23 cellular contexts compared by ENCODE assay signal in the genomic region with DNA sequence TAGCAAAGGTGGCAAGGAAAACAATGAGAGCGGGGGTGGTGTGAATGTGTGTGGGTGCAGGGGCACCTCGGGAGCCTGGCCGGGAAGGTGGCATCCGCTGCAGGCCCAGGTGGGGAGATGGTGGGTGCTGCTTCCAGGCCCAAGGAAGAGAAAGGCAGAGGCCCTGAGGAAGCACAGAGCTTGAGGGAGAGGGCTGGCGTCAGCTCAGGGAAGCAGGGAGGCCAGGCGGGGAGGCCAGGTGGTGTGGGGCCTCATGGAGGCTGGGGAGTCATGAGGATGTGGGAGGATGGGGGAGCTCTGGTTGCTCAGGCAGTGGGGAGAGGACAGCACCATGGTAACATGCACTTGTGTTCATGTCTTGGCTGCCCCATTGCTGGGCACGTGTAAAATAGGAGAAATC. TPM values are rescaled to one million over a fixed set of nuclear protein-coding genes. Genes with fewer than 3 reads are reported as not detected.
DNase-seq lines count a peak whose midpoint lies in the region; ATAC-seq and TF ChIP-seq lines count a peak whose summit lies in the region.
"Had no signal": no experiment of that assay in that cellular context is flagged by ENCODE, and none has a peak within 500 bp of the region (broad histone marks: within the 10 kb centered on the region; RNA-seq: fewer than 3 reads in every experiment).

No MANE protein-coding gene starts in this region.

- H4K8ac ChIP-seq in neuronal stem cell (ENCODE audit: low read depth, low read length), result no peak overlapping the region

- no peaks in the 10 kb centered on the region for H3K27me3 ChIP-seq in neuronal stem cell (ENCODE audit: control insufficient read depth in 3 of 3, insufficient read depth in 3 of 3, low read depth in 1 of 3, low read length in 3 of 3)
- H3K27me3 ChIP-seq: SJCRH30 had no signal

- H3K36me3 ChIP-seq in neuronal stem cell (replicated peaks in 1 of 2; ENCODE audit: control insufficient read depth in 2 of 2, insufficient read depth in 2 of 2, low read length in 2 of 2), result no peaks in the 10 kb centered on the region
- H3K36me3 ChIP-seq: BLaER1 treated with 17β-estradiol and CSF1 and Interleukin-3, amounts not matched to agents 10 nM and 100 nM; SJCRH30 had no signal

- no peak overlapping the region for H3K4me3 Mint-ChIP-seq in chondrocyte (ENCODE audit: unreplicated experiment)
- H3K4me3 Mint-ChIP-seq in type B pancreatic cell, result no peak overlapping the region
- H3K4me3 Mint-ChIP-seq: CD4-positive, alpha-beta memory T cell; GM23338 had no signal

- H3K4me1 ChIP-seq in neuronal stem cell (ENCODE audit: control insufficient read depth in 2 of 2, insufficient read depth in 1 of 2, low read depth in 1 of 2, low read length in 2 of 2), result peaks cover 4 to 9% of the 10 kb centered on the region in 2 donors
- H3K4me1 ChIP-seq: SJCRH30 had no signal

- H3K14ac ChIP-seq in neuronal stem cell (ENCODE audit: low read length), result no peak overlapping the region

- H2BK15ac ChIP-seq in neuronal stem cell (ENCODE audit: low read length), result no peak overlapping the region

- H3K23ac ChIP-seq in neuronal stem cell (ENCODE audit: low read depth, low read length, poor library complexity), result no peak overlapping the region

- H3K4ac ChIP-seq in neuronal stem cell (ENCODE audit: low read length), result no peak overlapping the region

- no peak overlapping the region for H2AFZ ChIP-seq in neuronal stem cell (ENCODE audit: low read length)
- H2AFZ ChIP-seq: GM23338 had no signal

- no peak overlapping the region for H3K27ac Mint-ChIP-seq in chondrocyte (ENCODE audit: unreplicated experiment)
- peak overlapping the region; percentile 21 for H3K27ac Mint-ChIP-seq in type B pancreatic cell
- H3K27ac Mint-ChIP-seq: CD4-positive, alpha-beta memory T cell had no signal

- H3K9me3 ChIP-seq in neuronal stem cell (replicated peaks in 1 of 2; ENCODE audit: control insufficient read depth in 2 of 2, insufficient read depth in 1 of 2, low read depth in 1 of 2, low read length in 2 of 2), result no peaks in the 10 kb centered on the region
- H3K9me3 ChIP-seq: BLaER1 treated with 17β-estradiol and CSF1 and Interleukin-3, amounts not matched to agents 10 nM and 100 nM; Caco-2; SJCRH30 had no signal

- no peaks in the 10 kb centered on the region for H3K36me3 Mint-ChIP-seq in chondrocyte (ENCODE audit: low read depth)
- no peaks in the 10 kb centered on the region for H3K36me3 Mint-ChIP-seq in type B pancreatic cell
- H3K36me3 Mint-ChIP-seq: CD4-positive, alpha-beta memory T cell had no signal

- no peak overlapping the region for H4K91ac ChIP-seq in neuronal stem cell (ENCODE audit: low read depth, low read length, poor library complexity)

- H2AK5ac ChIP-seq in neuronal stem cell (ENCODE audit: low read depth, low read length), result no peak overlapping the region

- no peak overlapping the region for H2BK120ac ChIP-seq in neuronal stem cell (ENCODE audit: low read depth, low read length)

- no peak overlapping the region for H3K9ac ChIP-seq in neuronal stem cell (ENCODE audit: low read depth, low read length, poor library complexity)
- H3K9ac ChIP-seq: BLaER1 treated with 17β-estradiol and CSF1 and Interleukin-3, amounts not matched to agents 10 nM and 100 nM had no signal

- ATAC-seq in GM18909 (IDR thresholded peaks at IDR 0.05; ENCODE audit: poor library complexity, unreplicated experiment) (no peak), GM18870 (IDR thresholded peaks at IDR 0.05; ENCODE audit: unreplicated experiment) (no peak)
- ATAC-seq: GM23338 had no signal

- H3K27me3 Mint-ChIP-seq in chondrocyte (ENCODE audit: low read depth) (no peaks in the 10 kb centered on the region), type B pancreatic cell (no peaks in the 10 kb centered on the region)

- H3K4me1 Mint-ChIP-seq in chondrocyte (ENCODE audit: low read depth) (peaks cover 7% of the 10 kb centered on the region), type B pancreatic cell (ENCODE audit: unreplicated experiment) (peaks cover 34% of the 10 kb centered on the region)
- H3K4me1 Mint-ChIP-seq: CD4-positive, alpha-beta memory T cell had no signal

- no peak for TF ChIP-seq CTCF in chondrocyte (IDR thresholded peaks at IDR 0.05)
- no peak for TF ChIP-seq CTCF in type B pancreatic cell (conservative IDR thresholded peaks at IDR 0.05)

- peak; percentile 38 for DNase-seq in activated effector memory CD4-positive, alpha-beta T cell treated with anti-CD3 and anti-CD28 coated beads, Interleukin-2, amount 50 U/mL, for 16 hours
- DNase-seq in activated effector memory CD4-positive, alpha-beta T cell treated with Interleukin-2 at 50 U/mL for 16 hours, result no peak
- DNase-seq in chondrocyte (ENCODE audit: low spot score) (peak; percentile 56), neuronal stem cell (ENCODE audit: low spot score) (no peak), type B pancreatic cell (ENCODE audit: extremely low spot score, unreplicated experiment) (no peak), DMS53 treated with DMSO at 0.1 percent for 48 hours (lab: John Stamatoyannopoulos, UW; ENCODE audit: unreplicated experiment) (no peak)
- DNase-seq: ACHN; Caco-2; CD4-positive, alpha-beta memory T cell; DMS 273 treated with DMSO at 0.1 percent for 48 hours; HCEC 1CT; KG1; NCI-H1092; NCI-H1436; NCI-H1930; NCI-H2227 treated with DMSO at 0.1 percent for 48 hours; NCI-H510A; SJCRH30 had no signal

- H3K4me2 ChIP-seq in neuronal stem cell (ENCODE audit: insufficient read depth, low read length, poor library complexity, severe bottlenecking), result no peak overlapping the region
- H3K4me2 ChIP-seq: GM23338 had no signal

- H3K27ac ChIP-seq in neuronal stem cell (replicated peaks; ENCODE audit: low read length), result no peak overlapping the region
- H3K27ac ChIP-seq: 22Rv1; BLaER1 treated with 17β-estradiol and CSF1 and Interleukin-3, amounts not matched to agents 10 nM and 100 nM; SJCRH30 had no signal

- no peak overlapping the region for H2BK12ac ChIP-seq in neuronal stem cell (ENCODE audit: low read length)

- no CpG with 5 or more reads among the region's 7 CpGs for WGBS in neuronal stem cell (ENCODE audit: extremely low coverage in 2 of 2, insufficient read length in 2 of 2, insufficient replicate concordance in 1 of 2), 2 donors

- peaks cover 11% of the 10 kb centered on the region for H3K79me1 ChIP-seq in neuronal stem cell (ENCODE audit: low read depth, low read length)

- peak overlapping the region; percentile 52 for H3K18ac ChIP-seq in neuronal stem cell (ENCODE audit: low read length)

- no peaks in the 10 kb centered on the region for H3K9me3 Mint-ChIP-seq in chondrocyte (ENCODE audit: low read depth)
- H3K9me3 Mint-ChIP-seq in type B pancreatic cell, result no peaks in the 10 kb centered on the region
- H3K9me3 Mint-ChIP-seq: GM23338 had no signal

- no peak overlapping the region for H2BK5ac ChIP-seq in neuronal stem cell (ENCODE audit: low read length)

- H3K4me3 ChIP-seq in neuronal stem cell (ENCODE audit: low read length in 2 of 2), result no peak overlapping the region
- H3K4me3 ChIP-seq: BLaER1 treated with 17β-estradiol and CSF1 and Interleukin-3, amounts not matched to agents 10 nM and 100 nM; GM23338; SJCRH30 had no signal

RNA-seq across cellular contexts. Expression of a gene that starts 43.3 kb away (rescaled TPM):
- total RNA-seq in chondrocyte (35.5 to 46.7 TPM (median 39.0 TPM) in 3 replicates), type B pancreatic cell (ENCODE audit: low replicate concordance) (46.3 and 52.7 TPM in 2 replicates)
- 18.3 TPM for polyA plus RNA-seq in neuronal stem cell (2013, experiment 1 of 2)
- polyA plus RNA-seq in neuronal stem cell (2013, experiment 2 of 2), result 17.8 TPM

Comparison
In these comparisons a context has a peak if more than half of its experiments do, and no peak if none do; other contexts are left out.
1. DNase-seq: peak in activated effector memory CD4-positive, alpha-beta T cell treated with anti-CD3 and anti-CD28 coated beads, Interleukin-2, amount 50 U/mL, for 16 hours (single experiment) and chondrocyte (single experiment); none in activated effector memory CD4-positive, alpha-beta T cell treated with Interleukin-2 at 50 U/mL for 16 hours (single experiment), neuronal stem cell (single experiment), type B pancreatic cell (single experiment) and DMS53 treated with DMSO at 0.1 percent for 48 hours (single experiment).